In the genomic region with DNA sequence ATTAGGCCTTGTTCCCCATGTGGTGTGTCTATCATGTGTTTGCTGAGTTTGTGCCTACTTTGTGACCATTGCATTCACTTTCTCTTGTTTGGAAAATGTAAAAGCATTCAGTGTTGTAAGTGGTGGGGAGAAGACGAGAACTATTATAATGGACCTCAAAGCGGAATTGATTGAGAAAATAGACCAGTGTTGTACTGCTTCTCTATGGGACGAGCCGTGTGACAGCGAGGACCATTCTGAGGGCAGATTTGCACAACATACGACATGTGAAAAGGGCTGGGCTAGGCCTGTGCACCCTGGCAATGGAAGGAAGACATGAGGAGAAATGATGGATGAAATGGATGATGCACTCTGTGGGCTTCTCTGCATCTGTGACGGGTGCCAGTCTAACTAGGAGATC, we compare ENCODE assay signal across 23 cellular contexts.
"Had no signal": no experiment of that assay in that cellular context is flagged by ENCODE, and none has a peak within 500 bp of the region (broad histone marks: within the 10 kb centered on the region; RNA-seq: fewer than 3 reads in every experiment).

No MANE protein-coding gene starts in this region.

- H3K4me3 ChIP-seq: adrenal gland, SJCRH30 had no signal

- H3K9me3 ChIP-seq: adrenal gland, SJCRH30, SK-N-SH had no signal

- H3K36me3 ChIP-seq: adrenal gland, SJCRH30 had no signal

- H3K36me3 Mint-ChIP-seq: activated naive CD8-positive, alpha-beta T cell treated with anti-CD3 and anti-CD28 coated beads, Interleukin-2, amount 10 ng/mL, durations not matched to agents 7 days and 5 days had no signal

- H3K4me1 ChIP-seq: adrenal gland, SJCRH30 had no signal

- H3K9me2 ChIP-seq: SK-N-SH had no signal

- H3K9me3 Mint-ChIP-seq: activated CD4-positive, alpha-beta memory T cell treated with anti-CD3 and anti-CD28 coated beads, Interleukin-2, amount 10 ng/mL, durations not matched to agents 7 days and 5 days; activated naive CD8-positive, alpha-beta T cell treated with anti-CD3 and anti-CD28 coated beads, Interleukin-2, amount 10 ng/mL, durations not matched to agents 7 days and 5 days; activated T-cell treated with anti-CD3 and anti-CD28 coated beads, Interleukin-2, amount 50 U/mL, for 72 hours had no signal

- ATAC-seq: activated CD4-positive, alpha-beta T cell treated with anti-CD3 and anti-CD28 coated beads for 36 hours; activated T-cell treated with anti-CD3 and anti-CD28 coated beads, Interleukin-2, amount 50 U/mL, for 72 hours had no signal

- H3K4me3 Mint-ChIP-seq: activated CD4-positive, alpha-beta memory T cell treated with anti-CD3 and anti-CD28 coated beads, Interleukin-2, amount 10 ng/mL, durations not matched to agents 7 days and 5 days; activated CD4-positive, alpha-beta T cell treated with anti-CD3 and anti-CD28 coated beads for 36 hours; activated naive CD8-positive, alpha-beta T cell treated with anti-CD3 and anti-CD28 coated beads, Interleukin-2, amount 10 ng/mL, durations not matched to agents 7 days and 5 days; activated T-cell treated with anti-CD3 and anti-CD28 coated beads, Interleukin-2, amount 50 U/mL, for 72 hours had no signal

- H3K4me2 ChIP-seq: SK-N-SH had no signal

- H3K27me3 Mint-ChIP-seq: activated naive CD8-positive, alpha-beta T cell treated with anti-CD3 and anti-CD28 coated beads, Interleukin-2, amount 10 ng/mL, durations not matched to agents 7 days and 5 days had no signal

- H3K4me1 Mint-ChIP-seq: activated CD4-positive, alpha-beta memory T cell treated with anti-CD3 and anti-CD28 coated beads, Interleukin-2, amount 10 ng/mL, durations not matched to agents 7 days and 5 days; activated CD4-positive, alpha-beta T cell treated with anti-CD3 and anti-CD28 coated beads for 36 hours; activated naive CD8-positive, alpha-beta T cell treated with anti-CD3 and anti-CD28 coated beads, Interleukin-2, amount 10 ng/mL, durations not matched to agents 7 days and 5 days had no signal

- DNase-seq: activated CD4-positive, alpha-beta memory T cell treated with anti-CD3 and anti-CD28 coated beads, Interleukin-2, amount 10 ng/mL, durations not matched to agents 7 days and 5 days; activated CD4-positive, alpha-beta T cell treated with anti-CD3 and anti-CD28 coated beads for 36 hours; activated CD4-positive, alpha-beta T cell treated with anti-CD3 and anti-CD28 coated beads, Interleukin-2, amount 50 U/mL, for 1 hour; activated CD8-positive, alpha-beta memory T cell treated with anti-CD3 and anti-CD28 coated beads, Interleukin-2, amount 50 U/mL, for 4 hours; activated naive CD4-positive, alpha-beta T cell treated with anti-CD3 and anti-CD28 coated beads, Interleukin-2, amount 50 U/mL, for 16 hours; activated naive CD8-positive, alpha-beta T cell treated with anti-CD3 and anti-CD28 coated beads, Interleukin-2, amount 10 ng/mL, durations not matched to agents 7 days and 5 days; activated T-cell treated with anti-CD3 and anti-CD28 coated beads, Interleukin-2, amount 50 U/mL, for 72 hours; adrenal gland; MM.1S; NCI-H1105; NCI-H1436; NCI-H1694 treated with DMSO at 0.1 percent for 48 hours; NCI-H2029 treated with DMSO at 0.1 percent for 48 hours; NCI-H510A treated with DMSO at 0.1 percent for 48 hours; NCI-H69; NK-92 treated with Interleukin-12 subunit alpha and Interleukin-12 subunit beta, amount 100 ng/mL, for 24 hours; OCI-M1; Right ventricle myocardium superior; RPMI8226; SJCRH30; SK-N-SH; T-helper 1 cell had no signal

- H3K27ac ChIP-seq: adrenal gland, SJCRH30, VCaP had no signal

- H3K9ac ChIP-seq: SK-N-SH had no signal

- H3K27me3 ChIP-seq: adrenal gland, SJCRH30 had no signal

- H3K27ac Mint-ChIP-seq: activated CD4-positive, alpha-beta memory T cell treated with anti-CD3 and anti-CD28 coated beads, Interleukin-2, amount 10 ng/mL, durations not matched to agents 7 days and 5 days; activated CD4-positive, alpha-beta T cell treated with anti-CD3 and anti-CD28 coated beads for 36 hours; activated naive CD8-positive, alpha-beta T cell treated with anti-CD3 and anti-CD28 coated beads, Interleukin-2, amount 10 ng/mL, durations not matched to agents 7 days and 5 days; activated T-cell treated with anti-CD3 and anti-CD28 coated beads, Interleukin-2, amount 50 U/mL, for 72 hours had no signal
